Comparison of ENCODE assay signal across 1 cellular context in the genomic region with DNA sequence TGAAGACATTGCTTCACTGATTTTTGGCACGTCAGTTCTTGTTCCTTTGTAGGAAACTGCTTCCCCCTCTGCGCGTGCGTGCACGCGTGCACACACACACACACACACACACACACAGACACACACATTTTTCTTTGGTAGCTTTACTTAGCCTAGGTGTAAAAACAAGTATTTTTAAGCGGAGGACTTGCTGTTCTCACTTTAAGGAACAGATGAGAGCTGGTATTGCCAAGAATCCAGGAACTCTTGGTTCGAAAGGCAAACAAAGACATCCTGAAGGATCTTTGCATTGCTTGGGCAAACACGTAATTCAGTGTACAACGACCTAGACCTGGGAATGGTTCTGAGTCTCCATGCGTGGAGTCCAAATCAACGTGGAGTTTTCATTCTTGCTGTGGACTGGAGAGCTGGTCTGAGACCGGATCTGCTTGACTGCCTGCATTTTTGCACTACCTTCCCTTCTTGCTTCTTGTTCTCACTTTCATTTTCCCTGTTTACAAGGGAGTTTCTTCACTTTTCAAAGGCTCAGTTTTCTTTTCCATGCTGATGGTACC.
TF ChIP-seq lines count a peak whose summit lies in the region.

No MANE protein-coding gene starts in this region.

TF ChIP-seq in HepG2, 621 proteins besides CTCF, POLR2A, EP300 and RAD21:
- TF ChIP-seq CREM (IDR thresholded peaks at IDR 0.05): no peak
- TF ChIP-seq CREM (CRISPR knock-in tag; IDR thresholded peaks at IDR 0.05): no peak
- TF ChIP-seq SATB2 (CRISPR knock-in tag; IDR thresholded peaks at IDR 0.05): no peak
- TF ChIP-seq, protein P1, sequence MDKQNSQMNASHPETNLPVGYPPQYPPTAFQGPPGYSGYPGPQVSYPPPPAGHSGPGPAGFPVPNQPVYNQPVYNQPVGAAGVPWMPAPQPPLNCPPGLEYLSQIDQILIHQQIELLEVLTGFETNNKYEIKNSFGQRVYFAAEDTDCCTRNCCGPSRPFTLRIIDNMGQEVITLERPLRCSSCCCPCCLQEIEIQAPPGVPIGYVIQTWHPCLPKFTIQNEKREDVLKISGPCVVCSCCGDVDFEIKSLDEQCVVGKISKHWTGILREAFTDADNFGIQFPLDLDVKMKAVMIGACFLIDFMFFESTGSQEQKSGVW (CRISPR knock-in tag; IDR thresholded peaks at IDR 0.05; ENCODE audit: borderline replicate concordance): no peak
- no peak for TF ChIP-seq ZNF850 (CRISPR knock-in tag; conservative IDR thresholded peaks at IDR 0.05)
- TF ChIP-seq ZNF333 (CRISPR knock-in tag; IDR thresholded peaks at IDR 0.05; ENCODE audit: borderline replicate concordance): no peak
- TF ChIP-seq ARHGAP35 (CRISPR knock-in tag; IDR thresholded peaks at IDR 0.05; ENCODE audit: borderline replicate concordance): no peak
- TF ChIP-seq, protein P2, sequence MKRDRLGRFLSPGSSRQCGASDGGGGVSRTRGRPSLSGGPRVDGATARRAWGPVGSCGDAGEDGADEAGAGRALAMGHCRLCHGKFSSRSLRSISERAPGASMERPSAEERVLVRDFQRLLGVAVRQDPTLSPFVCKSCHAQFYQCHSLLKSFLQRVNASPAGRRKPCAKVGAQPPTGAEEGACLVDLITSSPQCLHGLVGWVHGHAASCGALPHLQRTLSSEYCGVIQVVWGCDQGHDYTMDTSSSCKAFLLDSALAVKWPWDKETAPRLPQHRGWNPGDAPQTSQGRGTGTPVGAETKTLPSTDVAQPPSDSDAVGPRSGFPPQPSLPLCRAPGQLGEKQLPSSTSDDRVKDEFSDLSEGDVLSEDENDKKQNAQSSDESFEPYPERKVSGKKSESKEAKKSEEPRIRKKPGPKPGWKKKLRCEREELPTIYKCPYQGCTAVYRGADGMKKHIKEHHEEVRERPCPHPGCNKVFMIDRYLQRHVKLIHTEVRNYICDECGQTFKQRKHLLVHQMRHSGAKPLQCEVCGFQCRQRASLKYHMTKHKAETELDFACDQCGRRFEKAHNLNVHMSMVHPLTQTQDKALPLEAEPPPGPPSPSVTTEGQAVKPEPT (CRISPR knock-in tag; IDR thresholded peaks at IDR 0.05; ENCODE audit: low read depth): no peak
- no peak for TF ChIP-seq ONECUT2 (CRISPR knock-in tag; IDR thresholded peaks at IDR 0.05)
- TF ChIP-seq, protein P3, sequence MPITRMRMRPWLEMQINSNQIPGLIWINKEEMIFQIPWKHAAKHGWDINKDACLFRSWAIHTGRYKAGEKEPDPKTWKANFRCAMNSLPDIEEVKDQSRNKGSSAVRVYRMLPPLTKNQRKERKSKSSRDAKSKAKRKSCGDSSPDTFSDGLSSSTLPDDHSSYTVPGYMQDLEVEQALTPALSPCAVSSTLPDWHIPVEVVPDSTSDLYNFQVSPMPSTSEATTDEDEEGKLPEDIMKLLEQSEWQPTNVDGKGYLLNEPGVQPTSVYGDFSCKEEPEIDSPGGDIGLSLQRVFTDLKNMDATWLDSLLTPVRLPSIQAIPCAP (CRISPR knock-in tag; IDR thresholded peaks at IDR 0.05; ENCODE audit: low read depth): no peak
- no peak for TF ChIP-seq ZNF230 (CRISPR knock-in tag; IDR thresholded peaks at IDR 0.05)
